In genomic region chr6:75205776-75206334, GRCh38 we compare ENCODE assay signal across 8 cellular contexts. TPM values are rescaled to one million over a fixed set of nuclear protein-coding genes. Genes with fewer than 3 reads are reported as not detected.
DNase-seq lines count a peak whose midpoint lies in the region; ATAC-seq lines count a peak whose summit lies in the region.

Gene COL12A1, minus strand, starts transcription at chr6:75206053. Its CDS starts 3,261 bp downstream, at chr6:75202792.

- H3K27me3 Mint-ChIP-seq in activated naive CD4-positive, alpha-beta T cell treated with anti-CD3 and anti-CD28 coated beads, Interleukin-2, amount 10 ng/mL, durations not matched to agents 7 days and 5 days, result peaks cover 87% of the 10 kb centered on the region

- CTCF ChIA-PET in activated naive CD4-positive, alpha-beta T cell treated with anti-CD3 and anti-CD28 coated beads, Interleukin-2, amount 10 ng/mL, durations not matched to agents 7 days and 5 days (lab: Charles Lee), result interaction anchor here (0.8 to 6.7 kb wide), 3 partner anchors 58 to 1473 kb away, joined by 3 to 42 read pairs (median 5); no protein-coding TSS in a partner anchor

- H3K36me3 Mint-ChIP-seq in activated naive CD4-positive, alpha-beta T cell treated with anti-CD3 and anti-CD28 coated beads, Interleukin-2, amount 10 ng/mL, durations not matched to agents 7 days and 5 days, result peaks cover 5% of the 10 kb centered on the region

- peak within 1 kb of the TSS; percentile 43 for H3K4me3 Mint-ChIP-seq in activated naive CD4-positive, alpha-beta T cell treated with anti-CD3 and anti-CD28 coated beads, Interleukin-2, amount 10 ng/mL, durations not matched to agents 7 days and 5 days

- DNase-seq in DMS79 treated with DMSO at 0.1 percent for 48 hours (lab: John Stamatoyannopoulos, UW), result peak; percentile 50
- peak; percentile 17 for DNase-seq in KG1 (lab: John Stamatoyannopoulos, UW)
- peak; percentile 25 for DNase-seq in activated naive CD4-positive, alpha-beta T cell treated with anti-CD3 and anti-CD28 coated beads, Interleukin-2, amount 10 ng/mL, durations not matched to agents 7 days and 5 days
- DNase-seq in glomerular visceral epithelial cell (ENCODE audit: extremely low spot score), result peak; percentile 98
- DNase-seq in occipital lobe (lab: John Stamatoyannopoulos, UW), result peak; percentile 16
- no peak for DNase-seq in NCI-H1930 (lab: John Stamatoyannopoulos, UW)
- DNase-seq in NCI-H446 treated with DMSO at 0.1 percent for 48 hours (lab: John Stamatoyannopoulos, UW), result no peak

- H3K27ac Mint-ChIP-seq in activated naive CD4-positive, alpha-beta T cell treated with anti-CD3 and anti-CD28 coated beads, Interleukin-2, amount 10 ng/mL, durations not matched to agents 7 days and 5 days, result peak within 1 kb of the TSS; percentile 56

- ATAC-seq in GM21367 (IDR thresholded peaks at IDR 0.05; ENCODE audit: unreplicated experiment), result no peak

- no peaks in the 10 kb centered on the region for H3K9me3 Mint-ChIP-seq in activated naive CD4-positive, alpha-beta T cell treated with anti-CD3 and anti-CD28 coated beads, Interleukin-2, amount 10 ng/mL, durations not matched to agents 7 days and 5 days

- H3K4me1 Mint-ChIP-seq in activated naive CD4-positive, alpha-beta T cell treated with anti-CD3 and anti-CD28 coated beads, Interleukin-2, amount 10 ng/mL, durations not matched to agents 7 days and 5 days, result peaks cover 56% of the 10 kb centered on the region

RNA-seq across cellular contexts. Expression of gene COL12A1, which starts in this region (rescaled TPM):
- total RNA-seq in occipital lobe, result 36.2 TPM

Comparison
In these comparisons a context has a peak if more than half of its experiments do, and no peak if none do; other contexts are left out.
1. DNase-seq: peak in DMS79 treated with DMSO at 0.1 percent for 48 hours (single experiment), KG1 (single experiment), activated naive CD4-positive, alpha-beta T cell treated with anti-CD3 and anti-CD28 coated beads, Interleukin-2, amount 10 ng/mL, durations not matched to agents 7 days and 5 days (single experiment), glomerular visceral epithelial cell (single experiment) and occipital lobe (single experiment); none in NCI-H1930 (0 of 2) and NCI-H446 treated with DMSO at 0.1 percent for 48 hours (single experiment).